ENCODE assay signal across 27 cellular contexts in the genomic region with DNA sequence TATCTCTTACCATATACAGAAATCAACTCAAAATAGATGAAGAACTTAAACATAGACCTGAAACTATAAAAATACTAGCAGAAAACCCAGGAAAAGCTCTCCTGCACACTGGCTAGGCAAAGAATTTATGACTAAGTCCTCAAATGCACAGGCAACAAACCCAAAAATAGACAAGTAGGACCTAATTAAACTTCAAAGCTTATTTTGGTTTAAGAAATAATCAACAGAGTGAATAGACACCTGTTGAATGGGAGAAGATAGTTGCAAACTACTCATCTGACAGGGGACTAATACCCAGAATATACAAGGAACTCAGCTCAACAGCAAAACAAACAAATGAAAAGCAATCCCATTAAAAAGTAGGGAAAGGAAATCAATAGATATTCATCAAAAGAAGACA.
"Had no signal": no experiment of that assay in that cellular context is flagged by ENCODE, and none has a peak within 500 bp of the region (broad histone marks: within the 10 kb centered on the region; RNA-seq: fewer than 3 reads in every experiment).

No MANE protein-coding gene starts in this region.

- H3K9me3 ChIP-seq: adrenal gland, esophagus muscularis mucosa, gastrocnemius medialis, heart left ventricle had no signal

- H3K27me3 ChIP-seq: adrenal gland, esophagus muscularis mucosa, foreskin keratinocyte, gastrocnemius medialis, heart left ventricle had no signal

- H3K27ac ChIP-seq: adrenal gland, esophagus muscularis mucosa, foreskin keratinocyte, heart left ventricle had no signal

- H3K36me3 ChIP-seq: adrenal gland, esophagus muscularis mucosa, gastrocnemius medialis, heart left ventricle had no signal

- DNase-seq: activated CD4-positive, alpha-beta memory T cell treated with anti-CD3 and anti-CD28 coated beads, Interleukin-2, amount 10 ng/mL, durations not matched to agents 7 days and 5 days; activated CD4-positive, alpha-beta T cell treated with anti-CD3 and anti-CD28 coated beads for 36 hours; activated CD4-positive, alpha-beta T cell treated with anti-CD3 and anti-CD28 coated beads, Interleukin-2, amount 10 ng/mL, durations not matched to agents 7 days and 5 days; activated CD4-positive, alpha-beta T cell treated with anti-CD3 and anti-CD28 coated beads, Interleukin-2, amount 50 U/mL, for 4 hours; activated CD4-positive, CD25-positive, alpha-beta regulatory T cell; activated CD4-positive, CD25-positive, alpha-beta regulatory T cell treated with anti-CD3 and anti-CD28 coated beads, Interleukin-2, amount 50 U/mL, for 72 hours; activated CD8-positive, alpha-beta memory T cell treated with anti-CD3 and anti-CD28 coated beads, Interleukin-2, amount 50 U/mL, for 48 hours; activated effector memory CD4-positive, alpha-beta T cell treated with Interleukin-2 at 50 U/mL for 16 hours; activated gamma-delta T cell treated with Interleukin-2 at 50 U/mL for 16 hours; activated naive CD4-positive, alpha-beta T cell treated with anti-CD3 and anti-CD28 coated beads, Interleukin-2, amount 50 U/mL, for 16 hours; activated naive CD4-positive, alpha-beta T cell treated with Interleukin-2 at 50 U/mL for 16 hours; activated T-cell treated with anti-CD3 and anti-CD28 coated beads for 4 hours; activated T-cell treated with anti-CD3 and anti-CD28 coated beads, Interleukin-2, amount 50 U/mL, for 24 hours; adrenal gland; amygdala; aorta; cortex of kidney; dermis blood vessel endothelial cell; effector CD4-positive, alpha-beta T cell; effector memory CD8-positive, alpha-beta T cell; erythroblast; foreskin keratinocyte; gastrocnemius medialis; glutamatergic neuron; heart left ventricle; T-helper 2 cell had no signal

- H3K4me1 ChIP-seq: adrenal gland, esophagus muscularis mucosa, foreskin keratinocyte had no signal

- H3K4me3 ChIP-seq: adrenal gland, esophagus muscularis mucosa, gastrocnemius medialis, heart left ventricle had no signal
